1 cellular context compared by ENCODE assay signal in the genomic region with DNA sequence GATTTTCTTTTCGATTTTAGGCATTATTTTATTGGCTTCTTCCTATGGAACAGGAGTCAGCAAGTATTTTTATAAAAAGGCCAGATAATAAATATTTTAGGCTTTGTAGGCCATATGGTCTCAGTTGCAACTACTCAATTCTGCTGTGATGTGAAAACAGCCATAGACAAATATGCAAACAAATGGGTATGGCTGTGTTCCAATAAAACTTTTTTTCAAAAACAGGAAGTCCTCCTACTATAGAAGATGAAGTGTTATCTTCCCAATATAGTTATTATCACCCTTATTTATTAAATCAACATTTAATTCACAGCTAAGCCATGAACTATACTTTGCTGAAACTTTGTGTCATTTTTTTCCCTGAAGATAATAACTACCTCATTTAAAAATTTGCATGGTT.
A peak's percentile ranks its signal among the peaks of the same experiment; 100 is the strongest.
TF ChIP-seq lines count a peak whose summit lies in the region.

No MANE protein-coding gene starts in this region.

TF ChIP-seq in K562, 482 proteins besides CTCF, POLR2A, EP300 and RAD21:
- TF ChIP-seq ZNF589 (CRISPR knock-in tag; IDR thresholded peaks at IDR 0.05; ENCODE audit: low read depth), result no peak
- TF ChIP-seq, protein P1, sequence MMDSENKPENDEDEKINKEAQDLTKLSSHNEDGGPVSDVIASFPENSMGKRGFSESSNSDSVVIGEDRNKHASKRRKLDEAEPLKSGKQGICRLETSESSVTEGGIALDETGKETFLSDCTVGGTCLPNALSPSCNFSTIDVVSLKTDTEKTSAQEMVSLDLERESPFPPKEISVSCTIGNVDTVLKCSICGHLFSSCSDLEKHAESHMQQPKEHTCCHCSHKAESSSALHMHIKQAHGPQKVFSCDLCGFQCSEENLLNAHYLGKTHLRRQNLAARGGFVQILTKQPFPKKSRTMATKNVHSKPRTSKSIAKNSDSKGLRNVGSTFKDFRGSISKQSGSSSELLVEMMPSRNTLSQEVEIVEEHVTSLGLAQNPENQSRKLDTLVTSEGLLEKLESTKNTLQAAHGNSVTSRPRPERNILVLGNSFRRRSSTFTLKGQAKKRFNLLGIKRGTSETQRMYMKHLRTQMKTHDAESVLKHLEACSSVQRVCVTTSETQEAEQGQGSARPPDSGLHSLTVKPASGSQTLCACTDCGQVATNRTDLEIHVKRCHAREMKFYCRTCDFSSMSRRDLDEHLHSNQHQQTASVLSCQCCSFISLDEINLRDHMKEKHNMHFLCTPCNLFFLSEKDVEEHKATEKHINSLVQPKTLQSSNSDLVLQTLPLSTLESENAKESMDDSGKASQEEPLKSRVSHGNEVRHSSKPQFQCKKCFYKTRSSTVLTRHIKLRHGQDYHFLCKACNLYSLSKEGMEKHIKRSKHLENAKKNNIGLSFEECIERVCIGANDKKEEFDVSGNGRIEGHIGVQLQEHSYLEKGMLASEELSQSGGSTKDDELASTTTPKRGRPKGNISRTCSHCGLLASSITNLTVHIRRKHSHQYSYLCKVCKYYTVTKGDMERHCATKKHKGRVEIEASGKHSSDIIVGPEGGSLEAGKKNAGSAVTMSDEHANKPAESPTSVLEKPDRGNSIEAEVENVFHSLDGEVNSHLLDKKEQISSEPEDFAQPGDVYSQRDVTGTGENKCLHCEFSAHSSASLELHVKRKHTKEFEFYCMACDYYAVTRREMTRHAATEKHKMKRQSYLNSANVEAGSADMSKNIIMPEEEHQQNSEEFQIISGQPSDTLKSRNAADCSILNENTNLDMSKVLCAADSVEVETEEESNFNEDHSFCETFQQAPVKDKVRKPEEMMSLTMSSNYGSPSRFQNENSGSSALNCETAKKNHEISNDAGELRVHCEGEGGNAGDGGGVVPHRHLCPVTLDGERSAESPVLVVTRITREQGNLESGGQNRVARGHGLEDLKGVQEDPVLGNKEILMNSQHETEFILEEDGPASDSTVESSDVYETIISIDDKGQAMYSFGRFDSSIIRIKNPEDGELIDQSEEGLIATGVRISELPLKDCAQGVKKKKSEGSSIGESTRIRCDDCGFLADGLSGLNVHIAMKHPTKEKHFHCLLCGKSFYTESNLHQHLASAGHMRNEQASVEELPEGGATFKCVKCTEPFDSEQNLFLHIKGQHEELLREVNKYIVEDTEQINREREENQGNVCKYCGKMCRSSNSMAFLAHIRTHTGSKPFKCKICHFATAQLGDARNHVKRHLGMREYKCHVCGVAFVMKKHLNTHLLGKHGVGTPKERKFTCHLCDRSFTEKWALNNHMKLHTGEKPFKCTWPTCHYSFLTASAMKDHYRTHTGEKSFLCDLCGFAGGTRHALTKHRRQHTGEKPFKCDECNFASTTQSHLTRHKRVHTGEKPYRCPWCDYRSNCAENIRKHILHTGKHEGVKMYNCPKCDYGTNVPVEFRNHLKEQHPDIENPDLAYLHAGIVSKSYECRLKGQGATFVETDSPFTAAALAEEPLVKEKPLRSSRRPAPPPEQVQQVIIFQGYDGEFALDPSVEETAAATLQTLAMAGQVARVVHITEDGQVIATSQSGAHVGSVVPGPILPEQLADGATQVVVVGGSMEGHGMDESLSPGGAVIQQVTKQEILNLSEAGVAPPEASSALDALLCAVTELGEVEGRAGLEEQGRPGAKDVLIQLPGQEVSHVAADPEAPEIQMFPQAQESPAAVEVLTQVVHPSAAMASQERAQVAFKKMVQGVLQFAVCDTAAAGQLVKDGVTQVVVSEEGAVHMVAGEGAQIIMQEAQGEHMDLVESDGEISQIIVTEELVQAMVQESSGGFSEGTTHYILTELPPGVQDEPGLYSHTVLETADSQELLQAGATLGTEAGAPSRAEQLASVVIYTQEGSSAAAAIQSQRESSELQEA (IDR thresholded peaks at IDR 0.05; ENCODE audit: low read depth), result no peak
- TF ChIP-seq SPI1 (IDR thresholded peaks at IDR 0.05; ENCODE audit: borderline replicate concordance, low read depth, low read length), result peak; percentile 21; the same call in 1 of the 2 replicates
